Comparison of ENCODE assay signal across 7 cellular contexts in the genomic region with DNA sequence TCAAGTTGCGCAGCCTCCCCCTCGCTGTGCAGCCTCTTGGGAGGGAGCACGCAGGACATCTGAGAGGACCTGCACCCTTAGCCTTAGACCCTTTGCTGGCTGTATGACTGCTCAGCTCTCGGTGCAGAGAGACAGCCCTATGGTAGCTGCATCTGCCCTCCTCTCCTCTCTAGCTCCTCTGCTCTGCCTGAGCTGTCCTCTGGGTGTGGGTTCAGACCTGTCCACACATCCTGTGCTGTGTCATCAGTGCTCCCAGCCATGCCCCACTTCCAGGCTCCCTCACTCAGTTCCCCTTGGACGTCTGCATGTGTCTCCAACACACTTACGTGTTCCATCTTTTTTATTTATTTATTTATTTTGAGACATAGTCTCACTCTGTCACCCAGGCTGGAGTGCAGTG. TPM values are rescaled to one million over a fixed set of nuclear protein-coding genes. Genes with fewer than 3 reads are reported as not detected.
A peak's percentile ranks its signal among the peaks of the same experiment; 100 is the strongest.
DNase-seq lines count a peak whose midpoint lies in the region; ATAC-seq, FAIRE-seq and TF ChIP-seq lines count a peak whose summit lies in the region.
"Not testable (repeated sequence)": the region's sequence is repeated elsewhere in the genome, so short reads cannot be mapped to it uniquely, and the experiment has no call there.
"Had no signal": no experiment of that assay in that cellular context is flagged by ENCODE, and none has a peak within 500 bp of the region (broad histone marks: within the 10 kb centered on the region; RNA-seq: fewer than 3 reads in every experiment).

No MANE protein-coding gene starts in this region.

- peak; percentile 69 for FAIRE-seq in HTR-8/SVneo (lab: Jason Lieb, UNC)
- FAIRE-seq in K562 (lab: Jason Lieb, UNC): not testable (repeated sequence)

- H3K4me2 ChIP-seq in K562 (ENCODE audit: insufficient read depth, low read length): not testable (repeated sequence)

- CTCF ChIA-PET in K562 (lab: Yijun Ruan, JAX; ENCODE audit: low intra/inter-chr PET ratio): not testable (repeated sequence)

- TF ChIP-seq CTCF in K562 (IDR thresholded peaks at IDR 0.05 in 2 of 3, conservative IDR thresholded peaks at IDR 0.05 in 1 of 3; ENCODE audit: insufficient read depth in 2 of 3, low read depth in 1 of 3, low read length in 3 of 3); foreskin keratinocyte (conservative IDR thresholded peaks at IDR 0.05); right lobe of liver (IDR thresholded peaks at IDR 0.05); upper lobe of right lung (IDR thresholded peaks at IDR 0.05): not testable (repeated sequence)

- TF ChIP-seq EP300 in K562 (IDR thresholded peaks at IDR 0.05; ENCODE audit: low read length): not testable (repeated sequence)

- in situ Hi-C loops in K562 (cut with MboI): not testable (repeated sequence)

- ATAC-seq in K562 (peak; percentile 48; the same call in 1 of the 3 replicates), foreskin keratinocyte (peak; percentile 52), right cardiac atrium (peak; percentile 28 to 32), right lobe of liver (peak; percentile 19 to 45 (median 30)), upper lobe of right lung (peak; percentile 21)

- H3K4me3 ChIP-seq in K562; right cardiac atrium (ENCODE audit: low read length); right lobe of liver; upper lobe of right lung: not testable (repeated sequence)

- not testable (repeated sequence) for H3K36me3 ChIP-seq in K562 (ENCODE audit: control insufficient read depth, insufficient read depth, low read length); right lobe of liver; upper lobe of right lung

- H3K27ac ChIP-seq in K562 (ENCODE audit: extremely low read depth, low read depth, low read length); foreskin keratinocyte; right cardiac atrium (ENCODE audit: low read length); right lobe of liver; upper lobe of right lung: not testable (repeated sequence)

- H3K27me3 ChIP-seq in K562 (ENCODE audit: control insufficient read depth in 2 of 2, insufficient read depth in 2 of 2, low read length in 2 of 2); foreskin keratinocyte; right cardiac atrium (ENCODE audit: control insufficient read depth, insufficient read depth); right lobe of liver; upper lobe of right lung: not testable (repeated sequence)

- intact Hi-C loops in K562 (cut with micrococcal nuclease); right cardiac atrium (cut with DNase I); right lobe of liver (cut with DNase I); upper lobe of right lung (cut with DNase I): not testable (repeated sequence)

- not testable (repeated sequence) for H3K9me3 ChIP-seq in K562 (replicated peaks; ENCODE audit: control insufficient read depth, insufficient read depth, low read depth, low read length); right cardiac atrium (ENCODE audit: control insufficient read depth, low read length); right lobe of liver; upper lobe of right lung

- not testable (repeated sequence) for H3K9me1 ChIP-seq in K562 (ENCODE audit: control insufficient read depth, insufficient read depth, low read length)

- 0% methylated on average over 2 of the region's 6 CpGs for WGBS in K562 (ENCODE audit: insufficient coverage, low coverage, missing lambda C conversion rate)
- 84% methylated on average over 2 of the region's 6 CpGs for WGBS in right cardiac atrium
- WGBS in right lobe of liver (ENCODE audit: insufficient coverage, low coverage, low lambda C conversion rate, missing lambda C conversion rate): 78% methylated on average over 2 of the region's 6 CpGs

- H3K79me2 ChIP-seq in K562 (ENCODE audit: control insufficient read depth, insufficient read depth, low read length): not testable (repeated sequence)

- not testable (repeated sequence) for H3K4me1 ChIP-seq in K562 (replicated peaks in 1 of 2; ENCODE audit: control insufficient read depth in 2 of 2, insufficient read depth in 2 of 2, low read length in 2 of 2); foreskin keratinocyte; right cardiac atrium (ENCODE audit: control insufficient read depth, insufficient read depth, low read length); right lobe of liver; upper lobe of right lung

- POLR2A ChIA-PET in K562 (lab: Yijun Ruan, JAX): not testable (repeated sequence)

- not testable (repeated sequence) for BruUV-seq in K562 (replicated peaks; lab: Mats Ljungman, UMichigan)

- not testable (repeated sequence) for TF ChIP-seq POLR2A in K562 (conservative IDR thresholded peaks at IDR 0.05); right lobe of liver (IDR thresholded peaks at IDR 0.05)

- H2AFZ ChIP-seq in K562 (ENCODE audit: low read depth, low read length): not testable (repeated sequence)

- not testable (repeated sequence) for DNase-seq in HTR-8/SVneo (ENCODE audit: insufficient read length, low spot score); K562 (ENCODE audit: extremely low read depth in 1 of 4, low spot score in 3 of 4); foreskin keratinocyte; right cardiac atrium; right lobe of liver; upper lobe of right lung

- not testable (repeated sequence) for H4K20me1 ChIP-seq in K562 (replicated peaks; ENCODE audit: control insufficient read depth, insufficient read depth, low read length)

- TF ChIP-seq RAD21 in K562 (CRISPR knock-in tag; conservative IDR thresholded peaks at IDR 0.05 in 1 of 2, IDR thresholded peaks at IDR 0.05 in 1 of 2): not testable (repeated sequence)

- H3K9ac ChIP-seq in K562 (ENCODE audit: insufficient read depth in 1 of 2, low read depth in 2 of 2, low read length in 2 of 2): not testable (repeated sequence)

RNA-seq across cellular contexts. Expression of gene TPPP, which starts 30.7 kb away (rescaled TPM):
- total RNA-seq in K562 (2011; cell fraction: chromatin; rRNA removed; ENCODE audit: low replicate concordance): 0.11 and 0.28 TPM in 2 replicates
- 0.13 and 0.17 TPM in 2 replicates for total RNA-seq in K562 (2011; cell fraction: nucleolus; rRNA removed)
- 0.15 TPM in 1 of 2 replicates, not detected in the other for total RNA-seq in K562 (2011; cell fraction: nucleoplasm; rRNA removed)
- not detected in 2 replicates for total RNA-seq in K562 (2014; rRNA removed)
- not detected in 2 replicates for total RNA-seq in K562 (2014; rRNA removed; fragmentation: Illumina TruSeq; extraction: Trizol)
- not detected in 2 replicates for total RNA-seq in K562 (2015; rRNA removed; fragmentation: Illumina TruSeq; extraction: Trizol)
- 0.07 TPM in 2 replicates for total RNA-seq in K562 (2021)
- polyA plus RNA-seq in K562 (2011; rRNA removed): 0.01 and 0.03 TPM in 2 replicates
- polyA plus RNA-seq in K562 (2011; cell fraction: cytosol; rRNA removed): 0.04 and 0.06 TPM in 2 replicates
- polyA plus RNA-seq in K562 (2011; cell fraction: nucleus; rRNA removed): 0.06 and 0.11 TPM in 2 replicates
- polyA plus RNA-seq in K562 (2012): 0.21 and 0.25 TPM in 2 replicates
- 0.01 TPM in 1 of 2 replicates, not detected in the other for polyA plus RNA-seq in K562 (2014; fragmentation: Illumina TruSeq; extraction: Trizol)
- polyA plus RNA-seq in K562 (2014; fragmentation: Nextera tagmentation; extraction: Ambion mirVana): not detected
- polyA plus RNA-seq in K562 (2014; rRNA removed): not detected in 2 replicates
- 0.11 and 0.12 TPM in 2 replicates for polyA minus RNA-seq in K562 (2011; rRNA and poly(A)+ RNA removed)
- polyA minus RNA-seq in K562 (2011; cell fraction: cytosol; rRNA and poly(A)+ RNA removed): not detected in 2 replicates
- polyA minus RNA-seq in K562 (2011; cell fraction: nucleus; rRNA and poly(A)+ RNA removed): not detected in 2 replicates
- 0.14 and 0.44 TPM in 2 replicates for total RNA-seq in foreskin keratinocyte
- polyA plus RNA-seq in foreskin keratinocyte: 0.04 and 0.16 TPM in 2 replicates
- total RNA-seq in right cardiac atrium: 10 to 100 TPM; 15.8 to 30.1 (median 22.7) TPM
- 12.2 TPM for polyA plus RNA-seq in right cardiac atrium
- 1 to 10 TPM; 1.9 to 4.3 (median 2.4) TPM for total RNA-seq in right lobe of liver
- total RNA-seq in upper lobe of right lung: 16.1 TPM
- total RNA-seq: B cell had no signal
